In genomic region chr5:133322743-133323142, GRCh38 we compare ENCODE assay signal across 1 cellular context.
TF ChIP-seq lines count a peak whose summit lies in the region.

No MANE protein-coding gene starts in this region.

TF ChIP-seq in HEK293, 187 proteins besides CTCF, POLR2A, EP300 and RAD21 (continued from another document):
- peak; percentile 66 for TF ChIP-seq REST (tag by site-specific recombination; IDR thresholded peaks at IDR 0.05)
- no peak for TF ChIP-seq ZNF621 (tag by site-specific recombination; IDR thresholded peaks at IDR 0.05)
TF ChIP-seq in HEK293: peak in this region for 1.
